11 cellular contexts compared by ENCODE assay signal in genomic region chr6:111663232-111663631, GRCh38. TPM values are rescaled to one million over a fixed set of nuclear protein-coding genes. Genes with fewer than 3 reads are reported as not detected.
DNase-seq lines count a peak whose midpoint lies in the region; ATAC-seq and TF ChIP-seq lines count a peak whose summit lies in the region.
"Had no signal": no experiment of that assay in that cellular context is flagged by ENCODE, and none has a peak within 500 bp of the region (broad histone marks: within the 10 kb centered on the region; RNA-seq: fewer than 3 reads in every experiment).

No MANE protein-coding gene starts in this region.

- H2BK12ac ChIP-seq in mesenchymal stem cell (ENCODE audit: low read length in 2 of 2), result peak overlapping the region; percentile 69

- WGBS in mesenchymal stem cell, result 80% methylated on average over 6 of the region's 6 CpGs

- no peak overlapping the region for H2BK5ac ChIP-seq in mesenchymal stem cell (ENCODE audit: low read depth, low read length, poor library complexity, severe bottlenecking)

- peak overlapping the region; percentile 35 to 85 for H3K18ac ChIP-seq in mesenchymal stem cell (ENCODE audit: low read depth in 1 of 2, low read length in 2 of 2)

- no peaks in the 10 kb centered on the region for H3K79me1 ChIP-seq in mesenchymal stem cell (replicated peaks; ENCODE audit: low read length, poor library complexity, severe bottlenecking)

- H2BK15ac ChIP-seq in mesenchymal stem cell (ENCODE audit: low read depth, poor library complexity, severe bottlenecking), result no peak overlapping the region

- no peak for TF ChIP-seq POLR2A in erythroblast (IDR thresholded peaks at IDR 0.05; ENCODE audit: low read length)

- peak overlapping the region; percentile 24 for H3K27ac Mint-ChIP-seq in activated CD4-positive, alpha-beta T cell treated with anti-CD3 and anti-CD28 coated beads, Interleukin-2, amount 10 ng/mL, durations not matched to agents 24 days and 14 days

- H2AFZ ChIP-seq in mesenchymal stem cell (ENCODE audit: low read depth, low read length), result no peak overlapping the region

- intact Hi-C loops in activated CD4-positive, alpha-beta T cell treated with anti-CD3 and anti-CD28 coated beads, Interleukin-2, amount 10 ng/mL, durations not matched to agents 24 days and 14 days (cut with micrococcal nuclease), result no loop called here

- H3K4me1 ChIP-seq in mesenchymal stem cell (ENCODE audit: control insufficient read depth, insufficient read depth, low read depth, low read length) (peaks cover 14% of the 10 kb centered on the region), thoracic aorta (ENCODE audit: control insufficient read depth in 1 of 2, low read depth in 2 of 2) (peaks cover 28 to 75% of the 10 kb centered on the region in 2 donors)

- H3K36me3 ChIP-seq in mesenchymal stem cell (ENCODE audit: control insufficient read depth in 1 of 2, insufficient read depth in 2 of 2, low read depth in 1 of 2, low read length in 2 of 2) (peaks cover 9 to 44% of the 10 kb centered on the region in 2 experiments), thoracic aorta (no peaks in the 10 kb centered on the region)
- H3K36me3 ChIP-seq: ovary had no signal

- no peak for DNase-seq in activated CD4-positive, alpha-beta T cell treated with anti-CD3 and anti-CD28 coated beads, Interleukin-2, amount 10 ng/mL, durations not matched to agents 24 days and 14 days
- no peak for DNase-seq in activated CD4-positive, alpha-beta T cell treated with anti-CD3 and anti-CD28 coated beads for 4 hours
- DNase-seq in cerebellum (ENCODE audit: low spot score) (peak; percentile 69), mesenchymal stem cell (no peak), thoracic aorta (ENCODE audit: low spot score) (no peak), erythroblast (lab: John Stamatoyannopoulos, UW) (no peak), NCI-H1694 treated with DMSO at 0.1 percent for 48 hours (lab: John Stamatoyannopoulos, UW) (no peak), DMS53 (lab: John Stamatoyannopoulos, UW) (no peak)
- DNase-seq: ACHN, OCI-M1 had no signal

- H3K27ac ChIP-seq in mesenchymal stem cell (ENCODE audit: low read length, poor library complexity, severe bottlenecking) (no peak overlapping the region), thoracic aorta (peak overlapping the region; percentile 77 to 80)

- H3K9ac ChIP-seq in mesenchymal stem cell (ENCODE audit: low read length), result peak overlapping the region; percentile 35

- H4K91ac ChIP-seq in mesenchymal stem cell (ENCODE audit: low read length), result peak overlapping the region; percentile 2

- H3K36me3 Mint-ChIP-seq in activated CD4-positive, alpha-beta T cell treated with anti-CD3 and anti-CD28 coated beads, Interleukin-2, amount 10 ng/mL, durations not matched to agents 24 days and 14 days (ENCODE audit: low read depth), result peaks cover 51% of the 10 kb centered on the region

- H4K8ac ChIP-seq in mesenchymal stem cell (ENCODE audit: low read length), result peak overlapping the region; percentile 27

- no peak overlapping the region for H3K4me3 Mint-ChIP-seq in activated CD4-positive, alpha-beta T cell treated with anti-CD3 and anti-CD28 coated beads, Interleukin-2, amount 10 ng/mL, durations not matched to agents 24 days and 14 days

- no peaks in the 10 kb centered on the region for H3K9me3 ChIP-seq in mesenchymal stem cell (ENCODE audit: control insufficient read depth, low read length)
- no peaks in the 10 kb centered on the region for H3K9me3 ChIP-seq in thoracic aorta
- H3K9me3 ChIP-seq: ovary had no signal

- H3K4me3 ChIP-seq in mesenchymal stem cell (ENCODE audit: insufficient read depth in 1 of 2, low read depth in 1 of 2, low read length in 2 of 2) (peak overlapping the region in 1 of 2 experiments; percentile 46), thoracic aorta (peak overlapping the region; percentile 51)
- H3K4me3 ChIP-seq: ovary had no signal

- no peak overlapping the region for H3K14ac ChIP-seq in mesenchymal stem cell (ENCODE audit: low read length in 2 of 2)

- H3K27me3 Mint-ChIP-seq in activated CD4-positive, alpha-beta T cell treated with anti-CD3 and anti-CD28 coated beads, Interleukin-2, amount 10 ng/mL, durations not matched to agents 24 days and 14 days, result no peaks in the 10 kb centered on the region

- H3K27me3 ChIP-seq in mesenchymal stem cell (ENCODE audit: control insufficient read depth in 1 of 2, insufficient read depth in 1 of 2, low read length in 2 of 2) (no peaks in the 10 kb centered on the region), thoracic aorta (replicated peaks; ENCODE audit: insufficient read depth) (no peaks in the 10 kb centered on the region)
- H3K27me3 ChIP-seq: ovary had no signal

- TF ChIP-seq CTCF in thoracic aorta (IDR thresholded peaks at IDR 0.05), result no peak

- H2BK120ac ChIP-seq in mesenchymal stem cell (ENCODE audit: low read depth, low read length), result peak overlapping the region; percentile 0

- H3K4ac ChIP-seq in mesenchymal stem cell (ENCODE audit: low read depth in 1 of 2, low read length in 2 of 2), result peak overlapping the region in 1 of 2 experiments; percentile 76

- no peaks in the 10 kb centered on the region for H3K9me3 Mint-ChIP-seq in activated CD4-positive, alpha-beta T cell treated with anti-CD3 and anti-CD28 coated beads, Interleukin-2, amount 10 ng/mL, durations not matched to agents 24 days and 14 days

- H3K23ac ChIP-seq in mesenchymal stem cell (ENCODE audit: low read length in 2 of 2), result no peak overlapping the region

- H3K4me2 ChIP-seq in mesenchymal stem cell (ENCODE audit: low read length, poor library complexity, severe bottlenecking), result no peak overlapping the region

- no peak overlapping the region for H2AK5ac ChIP-seq in mesenchymal stem cell (ENCODE audit: low read length, severe bottlenecking)

- peaks cover 5% of the 10 kb centered on the region for H3K4me1 Mint-ChIP-seq in activated CD4-positive, alpha-beta T cell treated with anti-CD3 and anti-CD28 coated beads, Interleukin-2, amount 10 ng/mL, durations not matched to agents 24 days and 14 days

- ATAC-seq in thoracic aorta (ENCODE audit: insufficient number of reproducible peaks, low FRiP score, low read depth), result no peak

RNA-seq across cellular contexts. Expression of gene TRAF3IP2, which starts 57.6 kb away (rescaled TPM):
- 17.7 and 19.8 TPM in 2 replicates for total RNA-seq in activated CD4-positive, alpha-beta T cell treated with anti-CD3 and anti-CD28 coated beads, Interleukin-2, amount 10 ng/mL, durations not matched to agents 24 days and 14 days
- 7.7 TPM for total RNA-seq in cerebellum
- polyA plus RNA-seq in mesenchymal stem cell (2013, experiment 1 of 2), result 12.5 TPM
- 13.1 TPM for polyA plus RNA-seq in mesenchymal stem cell (2013, experiment 2 of 2)
- 10 to 100 TPM; 11.8 to 32.2 TPM for total RNA-seq in thoracic aorta
